In the genomic region with DNA sequence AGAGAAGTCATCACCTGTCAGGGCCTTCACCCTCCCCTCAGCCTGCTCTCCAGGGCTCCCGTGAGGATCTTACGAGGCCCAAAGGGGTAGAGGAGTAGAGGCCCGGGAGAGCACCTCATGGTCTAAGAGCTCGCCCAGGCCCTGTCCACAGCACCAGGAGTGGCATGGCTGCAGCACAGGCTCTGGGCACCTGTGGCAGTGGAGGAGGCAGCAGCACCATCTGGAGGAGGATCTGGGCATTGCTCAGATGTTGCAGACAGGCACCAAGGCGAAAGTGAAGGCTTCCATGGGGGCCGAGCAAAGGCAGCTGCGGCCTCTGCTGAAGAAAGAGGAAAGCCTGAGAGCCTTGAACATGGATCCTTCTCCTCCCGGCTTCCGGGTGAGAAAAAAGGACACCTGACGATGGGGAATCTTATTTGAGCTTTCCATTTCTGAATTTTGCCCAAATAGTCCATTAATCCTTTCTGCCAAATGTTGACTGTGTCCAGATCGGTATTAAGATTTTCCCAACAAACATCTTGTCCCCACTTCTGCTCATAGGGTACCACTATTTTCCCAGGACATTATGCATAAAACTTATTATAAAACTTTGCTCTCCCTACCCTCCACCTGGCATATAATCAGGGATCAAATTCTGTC, we compare ENCODE assay signal across 8 cellular contexts.
DNase-seq lines count a peak whose midpoint lies in the region; ATAC-seq and TF ChIP-seq lines count a peak whose summit lies in the region.

No MANE protein-coding gene starts in this region.

- H3K4me3 ChIP-seq in DOHH2 (ENCODE audit: low read length): no peak overlapping the region
- H3K4me3 ChIP-seq in RWPE2 (ENCODE audit: severe bottlenecking): no peak overlapping the region
- H3K4me3 ChIP-seq in tibial nerve: no peak overlapping the region

- WGBS in tibial nerve, 2 donors: 80 to 91% methylated on average over 10 to 11 of the region's 11 CpGs

- no peaks in the 10 kb centered on the region for H3F3A ChIP-seq in DOHH2 (ENCODE audit: control insufficient read depth, insufficient read depth)

- DNase-seq in RWPE2 (ENCODE audit: low spot score) (peak; percentile 33), left ventricle myocardium superior (peak; percentile 45), tibial nerve (ENCODE audit: low spot score in 2 of 2) (no peak)
- peak; percentile 22 to 48 (median 36) for DNase-seq in activated naive CD4-positive, alpha-beta T cell (lab: John Stamatoyannopoulos, UW)
- DNase-seq in stimulated activated CD4-positive, alpha-beta T cell treated with anti-CD3 and anti-CD28 coated beads, Interleukin-15, amount 100 ng/mL, for 24 hours: peak; percentile 79

- H3K9me3 ChIP-seq in DOHH2 (ENCODE audit: control insufficient read depth, insufficient read depth, low read length) (peaks cover 14% of the 10 kb centered on the region), RWPE2 (ENCODE audit: severe bottlenecking) (no peaks in the 10 kb centered on the region), tibial nerve (no peaks in the 10 kb centered on the region)

- H3K27ac ChIP-seq in DOHH2 (ENCODE audit: low read depth, low read length) (no peak overlapping the region), RWPE2 (ENCODE audit: poor library complexity, severe bottlenecking) (no peak overlapping the region), tibial nerve (no peak overlapping the region)

- ATAC-seq in GM19468 (IDR thresholded peaks at IDR 0.05; ENCODE audit: extremely low read depth, unreplicated experiment): peak; percentile 93
- ATAC-seq in HG03521 (IDR thresholded peaks at IDR 0.05; ENCODE audit: unreplicated experiment): peak; percentile 99
- ATAC-seq in RWPE2 (ENCODE audit: low read depth): peak; percentile 53; the same call in 1 of the 3 replicates
- ATAC-seq in left ventricle myocardium superior: peak; percentile 65

- no peaks in the 10 kb centered on the region for H3K79me2 ChIP-seq in DOHH2 (ENCODE audit: control insufficient read depth, low read length)

- no peaks in the 10 kb centered on the region for H4K20me1 ChIP-seq in DOHH2 (ENCODE audit: control insufficient read depth, insufficient read depth, low read depth, low read length)

- peaks cover 23% of the 10 kb centered on the region for H3K4me1 ChIP-seq in DOHH2 (ENCODE audit: control insufficient read depth, low read length)
- peaks cover 7% of the 10 kb centered on the region for H3K4me1 ChIP-seq in RWPE2 (ENCODE audit: insufficient read depth, poor library complexity, severe bottlenecking)
- no peaks in the 10 kb centered on the region for H3K4me1 ChIP-seq in tibial nerve

- H3K36me3 ChIP-seq in DOHH2 (ENCODE audit: control insufficient read depth, low read length) (peaks cover 13% of the 10 kb centered on the region), RWPE2 (ENCODE audit: low read depth) (no peaks in the 10 kb centered on the region), tibial nerve (no peaks in the 10 kb centered on the region)

- peak overlapping the region; percentile 33 for H3K4me2 ChIP-seq in DOHH2 (ENCODE audit: low read length)

- no peak for TF ChIP-seq EP300 in tibial nerve (IDR thresholded peaks at IDR 0.05)

- peak; percentile 92 for TF ChIP-seq CTCF in DOHH2 (IDR thresholded peaks at IDR 0.05; ENCODE audit: low read depth, low read length, poor library complexity, severe bottlenecking)
- peak; percentile 45 for TF ChIP-seq CTCF in RWPE2 (IDR thresholded peaks at IDR 0.05; ENCODE audit: poor library complexity, severe bottlenecking)
- peak in 2 of 5 experiments; percentile 20 to 23 for TF ChIP-seq CTCF in tibial nerve (IDR thresholded peaks at IDR 0.05)

- no peak for TF ChIP-seq POLR2A in tibial nerve (IDR thresholded peaks at IDR 0.05)

- H3K9me2 ChIP-seq in DOHH2 (replicated peaks; ENCODE audit: control insufficient read depth, low read length): no peaks in the 10 kb centered on the region

- intact Hi-C loops in left ventricle myocardium superior (cut with micrococcal nuclease): no loop called here

- H3K27me3 ChIP-seq in DOHH2 (ENCODE audit: control insufficient read depth, low read length): no peaks in the 10 kb centered on the region
- no peaks in the 10 kb centered on the region for H3K27me3 ChIP-seq in RWPE2 (ENCODE audit: insufficient read depth, poor library complexity, severe bottlenecking)
- no peaks in the 10 kb centered on the region for H3K27me3 ChIP-seq in tibial nerve

Comparison
In these comparisons a context has a peak if more than half of its experiments do, and no peak if none do; other contexts are left out.
1. DNase-seq: peak in RWPE2 (single experiment), activated naive CD4-positive, alpha-beta T cell (4 of 4), left ventricle myocardium superior (single experiment) and stimulated activated CD4-positive, alpha-beta T cell treated with anti-CD3 and anti-CD28 coated beads, Interleukin-15, amount 100 ng/mL, for 24 hours (single experiment); none in tibial nerve (0 of 2).
2. Peak in every context shown above with its lines, with median percentiles within 50 percentile points of each other: ATAC-seq.